18 cellular contexts compared by ENCODE assay signal in the genomic region with DNA sequence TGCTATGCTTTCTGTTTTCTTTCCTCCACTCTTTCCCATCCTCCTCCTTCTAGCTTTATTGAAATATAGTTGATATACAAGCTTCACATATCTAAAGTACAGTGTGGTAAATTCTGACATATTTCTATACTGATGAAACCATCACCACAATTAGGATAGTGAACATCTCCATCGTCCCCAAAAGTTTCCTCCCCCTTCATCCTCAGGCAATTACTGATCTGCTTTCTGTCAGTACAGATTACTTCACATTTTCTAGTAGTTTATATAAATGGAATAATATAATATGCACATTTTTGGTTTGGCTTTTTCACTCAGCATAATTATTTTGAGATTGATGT. TPM values are rescaled to one million over a fixed set of nuclear protein-coding genes. Genes with fewer than 3 reads are reported as not detected.
A peak's percentile ranks its signal among the peaks of the same experiment; 100 is the strongest.
DNase-seq lines count a peak whose midpoint lies in the region; ATAC-seq, FAIRE-seq and TF ChIP-seq lines count a peak whose summit lies in the region.
"Had no signal": no experiment of that assay in that cellular context is flagged by ENCODE, and none has a peak within 500 bp of the region (broad histone marks: within the 10 kb centered on the region; RNA-seq: fewer than 3 reads in every experiment).

No MANE protein-coding gene starts in this region.

- SMC1A ChIA-PET in GM12878 (lab: Charles Lee; ENCODE audit: uncharacterized antibody, unreplicated experiment): no interaction called here

- no peaks in the 10 kb centered on the region for H3K36me3 Mint-ChIP-seq in H9 (ENCODE audit: insufficient read depth in 1 of 3, low read depth in 3 of 3)

- H3K9me3 ChIP-seq in H9 (ENCODE audit: control insufficient read depth, low read depth, low read length) (no peaks in the 10 kb centered on the region), GM12878 (replicated peaks; ENCODE audit: control insufficient read depth, insufficient read depth, low read length) (no peaks in the 10 kb centered on the region; the same call in 2 of the 3 replicates)

- no peak overlapping the region for H3K18ac ChIP-seq in H9 (ENCODE audit: insufficient read length, low read depth, low read length)

- no TSS peak for BruUV-seq in GM12878 (replicated peaks; lab: Mats Ljungman, UMichigan)

- H3K79me1 ChIP-seq in H9 (ENCODE audit: insufficient read depth, low read depth, low read length, poor library complexity, severe bottlenecking): no peaks in the 10 kb centered on the region

- H4K8ac ChIP-seq in H9 (replicated peaks; ENCODE audit: insufficient read length, low read depth, low read length): no peak overlapping the region

- 0 out of 4 replicates have a peak, but pooled peaks cover 0 to 3% of the 10 kb centered on the region in 2 experiments for H3K4me1 Mint-ChIP-seq in H9

- TF ChIP-seq CTCF in H9 (conservative IDR thresholded peaks at IDR 0.05) (no peak), GM12878 (IDR thresholded peaks at IDR 0.05 in 2 of 3, conservative IDR thresholded peaks at IDR 0.05 in 1 of 3; ENCODE audit: control insufficient read depth in 2 of 3, extremely low read depth in 1 of 3, insufficient read depth in 1 of 3, low read depth in 3 of 3, low read length in 3 of 3) (no peak)

- no peak overlapping the region for H3K4me2 ChIP-seq in H9 (ENCODE audit: insufficient read depth, insufficient read length, low read length)
- no peak overlapping the region for H3K4me2 ChIP-seq in GM12878 (ENCODE audit: control insufficient read depth, insufficient read depth)
- H3K4me2 ChIP-seq: GM23338 had no signal

- H3K27me3 Mint-ChIP-seq in H9 (ENCODE audit: low read depth): peaks cover 1% of the 10 kb centered on the region
- H3K27me3 Mint-ChIP-seq: CD4-positive, alpha-beta memory T cell had no signal

- H3K9ac ChIP-seq in H9 (ENCODE audit: extremely low read depth, insufficient read length, low read length) (no peak overlapping the region), GM12878 (ENCODE audit: control insufficient read depth, insufficient read depth, low read length) (no peak overlapping the region)

- intact Hi-C loops in GM12878 (cut with micrococcal nuclease; ENCODE audit: unreplicated experiment): no loop called here

- no peak overlapping the region for H3K27ac ChIP-seq in H9 (ENCODE audit: insufficient read length, low read depth, low read length)
- no peak overlapping the region for H3K27ac ChIP-seq in GM12878 (ENCODE audit: control insufficient read depth, insufficient read depth)

- WGBS in H9 (ENCODE audit: extremely low coverage, insufficient read length, low lambda C conversion rate): no CpG with 5 or more reads among the region's 1 CpG
- WGBS in GM12878 (ENCODE audit: insufficient coverage, insufficient replicate concordance, low lambda C conversion rate, missing lambda C conversion rate): 8% methylated on average over 1 of the region's 1 CpG

- no peak overlapping the region for H2BK15ac ChIP-seq in H9 (ENCODE audit: low read depth, low read length)

- POLR2A ChIA-PET in GM12878 (lab: Charles Lee): interaction anchor here (0.5 kb wide), 1 partner anchor 1034 kb away, joined by 4 read pairs; no protein-coding TSS in a partner anchor

- H3K36me3 ChIP-seq in GM12878 (ENCODE audit: control insufficient read depth in 2 of 2, insufficient read depth in 2 of 2, low read length in 1 of 2): no peaks in the 10 kb centered on the region; a peak in 1 of 4 replicates

- no peak overlapping the region for H2AK5ac ChIP-seq in H9 (ENCODE audit: insufficient read length, low read length)

- RAD21 ChIA-PET in GM12878 (lab: Charles Lee; ENCODE audit: unreplicated experiment): no interaction called here

- ATAC-seq in GM12878: no peak
- no peak for ATAC-seq in HG02840 (IDR thresholded peaks at IDR 0.05; ENCODE audit: low FRiP score, unreplicated experiment)
- ATAC-seq: GM23338 had no signal

- CTCF ChIA-PET in GM12878 (lab: Yijun Ruan, JAX): no interaction called here

- H3K27me3 ChIP-seq in H9 (ENCODE audit: insufficient read depth, low read length): no peaks in the 10 kb centered on the region
- no peaks in the 10 kb centered on the region; a peak in 1 of 4 replicates for H3K27me3 ChIP-seq in GM12878 (replicated peaks in 1 of 2; ENCODE audit: control insufficient read depth in 2 of 2, insufficient read depth in 2 of 2, low read length in 1 of 2)

- TF ChIP-seq POLR2A in GM12878 (IDR thresholded peaks at IDR 0.05; ENCODE audit: low read depth, low read length): no peak

- H3T11ph ChIP-seq in H9 (ENCODE audit: low read length): no peak overlapping the region

- no peak overlapping the region for H3K56ac ChIP-seq in H9 (ENCODE audit: insufficient read length, low read depth, low read length)

- no peaks in the 10 kb centered on the region for H3K79me2 ChIP-seq in H9 (ENCODE audit: insufficient read depth, low read length)
- no peaks in the 10 kb centered on the region for H3K79me2 ChIP-seq in GM12878 (ENCODE audit: control insufficient read depth, insufficient read depth, low read length)

- TF ChIP-seq RAD21 in GM12878 (IDR thresholded peaks at IDR 0.05; ENCODE audit: insufficient read depth, low read depth, low read length): no peak

- H4K5ac ChIP-seq in H9 (ENCODE audit: insufficient read length, low read depth, low read length): peak overlapping the region; percentile 2

- H4K20me1 ChIP-seq in H9 (ENCODE audit: control insufficient read depth, insufficient read depth, insufficient read length) (peaks cover 2% of the 10 kb centered on the region), GM12878 (ENCODE audit: control insufficient read depth, insufficient read depth) (no peaks in the 10 kb centered on the region)

- no peak overlapping the region for H3K4me3 Mint-ChIP-seq in H9
- H3K4me3 Mint-ChIP-seq: CD4-positive, alpha-beta memory T cell; GM23338 had no signal

- TF ChIP-seq EP300 in GM12878 (IDR thresholded peaks at IDR 0.05; ENCODE audit: borderline replicate concordance in 1 of 2, control insufficient read depth in 1 of 2, low read depth in 2 of 2, low read length in 2 of 2): no peak

- DNase-seq in EH (ENCODE audit: low read depth) (peak; percentile 30), H9 (no peak), GM12878 (ENCODE audit: low read depth, low spot score) (no peak), NCI-H2171 (lab: John Stamatoyannopoulos, UW) (no peak), urothelium cell line (ENCODE audit: low spot score) (no peak)
- DNase-seq: C1 segment of cervical spinal cord; Calu3; CD4-positive, alpha-beta memory T cell; COR-L47; DMS53; DMS79 treated with DMSO at 0.1 percent for 48 hours; HCEC 1CT had no signal

- peak overlapping the region; percentile 72 for H3K23ac ChIP-seq in H9 (ENCODE audit: insufficient read length, low read depth, low read length)

- FAIRE-seq in GM12878 (lab: Jason Lieb, UNC) (no peak), urothelium cell line (lab: Jason Lieb, UNC) (no peak)
- FAIRE-seq: G401.6, GM19239, H54 had no signal

- no peak overlapping the region for H3K14ac ChIP-seq in H9 (ENCODE audit: insufficient read depth, low read length)

- H2AFZ ChIP-seq in H9 (ENCODE audit: low read length) (no peak overlapping the region), GM12878 (ENCODE audit: control insufficient read depth, low read depth, low read length) (no peak overlapping the region)
- H2AFZ ChIP-seq: GM23338 had no signal

- no peak overlapping the region for H4K91ac ChIP-seq in H9 (ENCODE audit: insufficient read length, low read depth, low read length)

- no peaks in the 10 kb centered on the region for H3K23me2 ChIP-seq in H9 (ENCODE audit: insufficient read length, low read depth, low read length, poor library complexity, severe bottlenecking)

- no peak overlapping the region for H2BK120ac ChIP-seq in H9 (ENCODE audit: low read depth, low read length, poor library complexity, severe bottlenecking)

- H3K27ac Mint-ChIP-seq in H9: no peak overlapping the region
- H3K27ac Mint-ChIP-seq: CD4-positive, alpha-beta memory T cell; GM23338 had no signal

- in situ Hi-C loops in GM12878 (cut with MboI): no loop called here

- no peak overlapping the region for H2BK12ac ChIP-seq in H9 (ENCODE audit: insufficient read length, low read depth, low read length)

- no peaks in the 10 kb centered on the region for H3K4me1 ChIP-seq in H9 (ENCODE audit: insufficient read depth, low read length)
- H3K4me1 ChIP-seq in GM12878 (ENCODE audit: control insufficient read depth, insufficient read depth, low read length): no peaks in the 10 kb centered on the region

- H2BK20ac ChIP-seq in H9 (ENCODE audit: low read depth, low read length, poor library complexity, severe bottlenecking): no peak overlapping the region

- H3K4me3 ChIP-seq in GM12878: no peak overlapping the region
- H3K4me3 ChIP-seq: GM23338 had no signal

- H3K9me3 Mint-ChIP-seq in H9: no peaks in the 10 kb centered on the region
- H3K9me3 Mint-ChIP-seq: CD4-positive, alpha-beta memory T cell; GM23338 had no signal

- no peak overlapping the region for H3K4ac ChIP-seq in H9 (ENCODE audit: low read depth, low read length)

- H2BK5ac ChIP-seq in H9 (ENCODE audit: insufficient read length, low read length): no peak overlapping the region

RNA-seq across cellular contexts. Expression of gene SNPH, which starts 12.2 kb away (rescaled TPM):
- total RNA-seq in H9 (2021): 1.8 TPM in 2 replicates
- 0.27 and 0.34 TPM in 2 replicates for total RNA-seq in GM12878 (2013; cell fraction: nucleolus; rRNA removed)
- 0.45 and 0.49 TPM in 2 replicates for total RNA-seq in GM12878 (2014; rRNA removed)
- total RNA-seq in GM12878 (2014; rRNA removed; fragmentation: Illumina TruSeq; extraction: Trizol): 0.13 and 0.14 TPM in 2 replicates
- 0.31 and 0.53 TPM in 2 replicates for total RNA-seq in GM12878 (2021)
- 0.07 TPM for polyA plus RNA-seq in GM12878 (2011; ENCODE audit: low read depth)
- not detected in 2 replicates for polyA plus RNA-seq in GM12878 (2011; rRNA removed)
- 0.01 and 0.02 TPM in 2 replicates for polyA plus RNA-seq in GM12878 (2011; cell fraction: cytosol; rRNA removed)
- polyA plus RNA-seq in GM12878 (2011; cell fraction: nucleus; rRNA removed): 0.09 and 0.18 TPM in 2 replicates
- 0.09 and 0.14 TPM in 2 replicates for polyA plus RNA-seq in GM12878 (2012)
- 0.05 and 0.15 TPM in 2 replicates for polyA plus RNA-seq in GM12878 (2014; fragmentation: Illumina TruSeq; extraction: Trizol)
- polyA plus RNA-seq in GM12878 (2014; fragmentation: Nextera tagmentation; extraction: Ambion mirVana): under 1 TPM in 1 of 2 experiments, not detected in 1; 0.02 TPM
- 0.27 and 0.40 TPM in 2 replicates for polyA plus RNA-seq in GM12878 (2014; rRNA removed)
- polyA plus RNA-seq in GM12878 (2016; fragmentation: Nextera tagmentation; extraction: Ambion mirVana): under 1 TPM; 0.37 to 0.44 TPM
- polyA minus RNA-seq in GM12878 (2011; rRNA and poly(A)+ RNA removed): not detected in 2 replicates
- 0.53 TPM in 1 of 2 replicates, not detected in the other for polyA minus RNA-seq in GM12878 (2011; cell fraction: cytosol; rRNA and poly(A)+ RNA removed)
- not detected in 2 replicates for polyA minus RNA-seq in GM12878 (2011; cell fraction: nucleus; rRNA and poly(A)+ RNA removed)

RNA-seq across cellular contexts. Expression of gene SDCBP2, which starts 50.6 kb away (rescaled TPM):
- total RNA-seq in H9 (2021) (1.9 and 3.1 TPM in 2 replicates), GM12878 (2014; rRNA removed) (0.60 and 1.1 TPM in 2 replicates), GM12878 (2014; rRNA removed; fragmentation: Illumina TruSeq; extraction: Trizol) (0.45 and 0.60 TPM in 2 replicates), GM12878 (2021) (0.77 and 1.5 TPM in 2 replicates)
- 1.3 and 2.6 TPM in 2 replicates for total RNA-seq in GM12878 (2013; cell fraction: nucleolus; rRNA removed)
- 0.91 TPM for polyA plus RNA-seq in GM12878 (2011; ENCODE audit: low read depth)
- polyA plus RNA-seq in GM12878 (2011; rRNA removed) (1.3 and 1.5 TPM in 2 replicates), GM12878 (2014; fragmentation: Illumina TruSeq; extraction: Trizol) (0.51 and 0.96 TPM in 2 replicates), GM12878 (2014; fragmentation: Nextera tagmentation; extraction: Ambion mirVana) (under 1 TPM in 1 of 2 experiments, not detected in 1; 0.16 TPM), GM12878 (2014; rRNA removed) (1.3 and 1.9 TPM in 2 replicates), GM12878 (2016; fragmentation: Nextera tagmentation; extraction: Ambion mirVana) (1 to 10 TPM; 1.4 to 2.4 TPM)
- polyA plus RNA-seq in GM12878 (2011; cell fraction: cytosol; rRNA removed): 2.3 and 3.4 TPM in 2 replicates
- 5.3 and 9.1 TPM in 2 replicates for polyA plus RNA-seq in GM12878 (2011; cell fraction: nucleus; rRNA removed)
- 2.0 and 3.7 TPM in 2 replicates for polyA plus RNA-seq in GM12878 (2012)
- 0.29 and 1.0 TPM in 2 replicates for polyA minus RNA-seq in GM12878 (2011; rRNA and poly(A)+ RNA removed)
- polyA minus RNA-seq in GM12878 (2011; cell fraction: cytosol; rRNA and poly(A)+ RNA removed): 1.5 TPM in 1 of 2 replicates, not detected in the other
- polyA minus RNA-seq in GM12878 (2011; cell fraction: nucleus; rRNA and poly(A)+ RNA removed): 0.85 and 1.2 TPM in 2 replicates

RNA-seq across cellular contexts. Expression of gene RAD21L1, which starts 52.4 kb away (rescaled TPM):
- total RNA-seq in H9 (2021) (not detected in 2 replicates), GM12878 (2014; rRNA removed) (not detected in 2 replicates), GM12878 (2014; rRNA removed; fragmentation: Illumina TruSeq; extraction: Trizol) (not detected in 2 replicates), GM12878 (2021) (not detected in 2 replicates)
- total RNA-seq in GM12878 (2013; cell fraction: nucleolus; rRNA removed): 0.35 TPM in 1 of 2 replicates, not detected in the other
- polyA plus RNA-seq in GM12878 (2011; ENCODE audit: low read depth): not detected
- polyA plus RNA-seq in GM12878 (2011; rRNA removed) (not detected in 2 replicates), GM12878 (2014; fragmentation: Illumina TruSeq; extraction: Trizol) (0.14 TPM in 1 of 2 replicates, not detected in the other), GM12878 (2014; fragmentation: Nextera tagmentation; extraction: Ambion mirVana) (not detected), GM12878 (2014; rRNA removed) (not detected in 2 replicates), GM12878 (2016; fragmentation: Nextera tagmentation; extraction: Ambion mirVana) (not detected)
- polyA plus RNA-seq in GM12878 (2011; cell fraction: cytosol; rRNA removed): not detected in 2 replicates
- not detected in 2 replicates for polyA plus RNA-seq in GM12878 (2011; cell fraction: nucleus; rRNA removed)
- polyA plus RNA-seq in GM12878 (2012): not detected in 2 replicates
- not detected in 2 replicates for polyA minus RNA-seq in GM12878 (2011; rRNA and poly(A)+ RNA removed)
- not detected in 2 replicates for polyA minus RNA-seq in GM12878 (2011; cell fraction: cytosol; rRNA and poly(A)+ RNA removed)
- polyA minus RNA-seq in GM12878 (2011; cell fraction: nucleus; rRNA and poly(A)+ RNA removed): not detected in 2 replicates
- total RNA-seq: A673, Calu3 had no signal
- polyA plus RNA-seq: CD4-positive, alpha-beta memory T cell had no signal
